Comparison of ENCODE assay signal across 9 cellular contexts in the genomic region with DNA sequence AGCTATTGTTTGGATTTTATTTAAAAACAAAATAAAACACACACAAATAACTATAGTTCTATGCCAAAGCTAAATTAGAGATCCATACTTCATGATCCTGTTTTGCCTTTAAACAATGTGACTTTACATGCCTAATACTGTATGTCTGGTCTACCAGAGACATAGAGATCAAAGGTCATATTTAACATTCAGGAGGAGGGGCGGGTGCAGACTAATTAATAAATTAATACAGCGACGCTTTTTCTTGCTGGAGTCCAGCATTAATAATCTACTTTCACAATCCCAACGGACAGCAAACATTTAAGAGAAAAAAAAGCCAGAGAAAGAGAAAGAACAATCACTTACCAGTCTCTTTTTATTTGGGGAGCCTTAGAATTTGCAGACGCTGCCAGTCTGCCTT. TPM values are rescaled to one million over a fixed set of nuclear protein-coding genes. Genes with fewer than 3 reads are reported as not detected.
A peak's percentile ranks its signal among the peaks of the same experiment; 100 is the strongest.
DNase-seq lines count a peak whose midpoint lies in the region; ATAC-seq and TF ChIP-seq lines count a peak whose summit lies in the region.
"Had no signal": no experiment of that assay in that cellular context is flagged by ENCODE, and none has a peak within 500 bp of the region (broad histone marks: within the 10 kb centered on the region; RNA-seq: fewer than 3 reads in every experiment).

No MANE protein-coding gene starts in this region.

- no peaks in the 10 kb centered on the region for H3K27me3 Mint-ChIP-seq in progenitor cell of endocrine pancreas

- H3K4me3 ChIP-seq in GM12864 (ENCODE audit: low read depth, low read length): peak overlapping the region; percentile 90
- H3K4me3 ChIP-seq in SJCRH30: peak overlapping the region; percentile 79
- peak overlapping the region; percentile 60 for H3K4me3 ChIP-seq in fibroblast of villous mesenchyme (ENCODE audit: low read depth, low read length)

- no peak for ATAC-seq in HG03280 (IDR thresholded peaks at IDR 0.05; ENCODE audit: unreplicated experiment)
- no peak for ATAC-seq in HG02588 (IDR thresholded peaks at IDR 0.05; ENCODE audit: unreplicated experiment)
- no peak for ATAC-seq in HG03469 (IDR thresholded peaks at IDR 0.05; ENCODE audit: unreplicated experiment)

- DNase-seq in GM12864 (ENCODE audit: low read depth) (no peak), SJCRH30 (no peak), fibroblast of villous mesenchyme (ENCODE audit: low read depth) (no peak), progenitor cell of endocrine pancreas (ENCODE audit: low spot score, unreplicated experiment) (no peak), GM19238 (ENCODE audit: insufficient read length, low spot score) (no peak)

- H3K9me3 Mint-ChIP-seq in progenitor cell of endocrine pancreas (ENCODE audit: low read depth): no peaks in the 10 kb centered on the region
- H3K9me3 Mint-ChIP-seq: activated naive CD4-positive, alpha-beta T cell treated with anti-CD3 and anti-CD28 coated beads, Interleukin-2, amount 50 U/mL, for 72 hours had no signal

- peak overlapping the region; percentile 98 for H3K27ac Mint-ChIP-seq in progenitor cell of endocrine pancreas
- H3K27ac Mint-ChIP-seq: activated naive CD4-positive, alpha-beta T cell treated with anti-CD3 and anti-CD28 coated beads, Interleukin-2, amount 50 U/mL, for 72 hours had no signal

- H3K4me3 Mint-ChIP-seq in progenitor cell of endocrine pancreas (ENCODE audit: low read depth): peak overlapping the region; percentile 89

- no peaks in the 10 kb centered on the region for H3K27me3 ChIP-seq in SJCRH30

- peaks cover 14% of the 10 kb centered on the region for H3K4me1 ChIP-seq in SJCRH30

- H3K36me3 ChIP-seq in SJCRH30: no peaks in the 10 kb centered on the region

- TF ChIP-seq CTCF in GM12864 (IDR thresholded peaks at IDR 0.05; ENCODE audit: low read depth, low read length, missing control alignments): no peak
- TF ChIP-seq CTCF in fibroblast of villous mesenchyme (IDR thresholded peaks at IDR 0.05; ENCODE audit: insufficient read depth, low read depth, low read length): no peak
- no peak for TF ChIP-seq CTCF in progenitor cell of endocrine pancreas (IDR thresholded peaks at IDR 0.05; ENCODE audit: unreplicated experiment)

- H3K9me3 ChIP-seq in SJCRH30 (replicated peaks): no peaks in the 10 kb centered on the region

- peak overlapping the region; percentile 79; the same call in 1 of the 2 replicates for H3K27ac ChIP-seq in SJCRH30

- H3K36me3 Mint-ChIP-seq in progenitor cell of endocrine pancreas (ENCODE audit: insufficient read depth): no peaks in the 10 kb centered on the region

- peaks cover 60% of the 10 kb centered on the region for H3K4me1 Mint-ChIP-seq in progenitor cell of endocrine pancreas (ENCODE audit: low read depth)

RNA-seq across cellular contexts. Expression of gene CXXC4, which starts 0.5 kb away (rescaled TPM):
- 3.3 and 4.6 TPM in 2 replicates for total RNA-seq in SJCRH30 (2014; rRNA removed; shearing (Covaris generic))
- total RNA-seq in fibroblast of villous mesenchyme: 0.32 and 0.43 TPM in 2 replicates
- 35.5 and 40.8 TPM in 2 replicates for total RNA-seq in progenitor cell of endocrine pancreas
- total RNA-seq: activated naive CD4-positive, alpha-beta T cell treated with anti-CD3 and anti-CD28 coated beads, Interleukin-2, amount 50 U/mL, for 72 hours had no signal
